In the genomic region with DNA sequence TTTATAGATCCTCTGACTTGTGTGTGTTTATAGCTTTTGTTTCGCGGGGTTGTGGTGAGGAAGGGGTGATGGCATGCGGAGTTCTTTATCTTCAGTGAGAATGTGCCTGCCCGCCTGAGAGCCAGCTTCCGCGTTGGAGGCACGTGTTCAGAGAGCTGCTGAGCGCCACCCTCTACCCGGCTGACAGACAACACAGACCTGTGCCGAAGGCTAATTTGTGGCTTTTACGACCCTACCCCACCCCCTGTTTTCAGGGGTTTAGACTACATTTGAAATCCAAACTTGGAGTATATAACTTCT, we compare ENCODE assay signal across 9 cellular contexts. TPM values are rescaled to one million over a fixed set of nuclear protein-coding genes. Genes with fewer than 3 reads are reported as not detected.
DNase-seq lines count a peak whose midpoint lies in the region; ATAC-seq and TF ChIP-seq lines count a peak whose summit lies in the region.
"Had no signal": no experiment of that assay in that cellular context is flagged by ENCODE, and none has a peak within 500 bp of the region (broad histone marks: within the 10 kb centered on the region; RNA-seq: fewer than 3 reads in every experiment).

No MANE protein-coding gene starts in this region.

- H3K36me3 ChIP-seq in SK-N-MC (ENCODE audit: insufficient read depth, low read length) (peaks cover 11% of the 10 kb centered on the region; the same call in 1 of the 2 replicates), suprapubic skin (peaks cover 21% of the 10 kb centered on the region)

- no peaks in the 10 kb centered on the region for H3K27me3 ChIP-seq in suprapubic skin

- peak overlapping the region; percentile 26; the same call in 1 of the 2 replicates for H3K27ac ChIP-seq in SK-N-MC
- H3K27ac ChIP-seq in suprapubic skin: no peak overlapping the region

- intact Hi-C loops in left colon (cut with DNase I, micrococcal nuclease): loop anchor here in 1 of 2 donors (10.0 kb wide), 1 partner anchor 72 kb away; no protein-coding TSS in a partner anchor

- no peak overlapping the region for H3K4me3 ChIP-seq in SK-N-MC
- H3K4me3 ChIP-seq in suprapubic skin: no peak overlapping the region

- DNase-seq in SK-N-MC (ENCODE audit: low read depth, low spot score) (no peak), left colon (peak; percentile 18 to 67), Kasumi-1 (lab: John Stamatoyannopoulos, UW) (no peak), suprapubic skin (ENCODE audit: low spot score in 2 of 2) (no peak)
- peak; percentile 73 for DNase-seq in activated CD8-positive, alpha-beta memory T cell treated with anti-CD3 and anti-CD28 coated beads, Interleukin-2, amount 50 U/mL, for 4 hours
- peak; percentile 52 for DNase-seq in stimulated activated CD8-positive, alpha-beta memory T cell treated with anti-CD3 and anti-CD28 coated beads, Interleukin-4, amount 100 ng/mL, for 4 hours (ENCODE audit: low read depth in 2 of 2, low spot score in 1 of 2)
- DNase-seq: NCI-H1694 had no signal

- peaks cover 30% of the 10 kb centered on the region for H3K4me1 ChIP-seq in suprapubic skin

- TF ChIP-seq CTCF in suprapubic skin (IDR thresholded peaks at IDR 0.05): no peak

- H3K9ac ChIP-seq in SK-N-MC (ENCODE audit: insufficient read length): no peak overlapping the region

- no peak for TF ChIP-seq POLR2A in suprapubic skin (IDR thresholded peaks at IDR 0.05)

- TF ChIP-seq EP300 in suprapubic skin (IDR thresholded peaks at IDR 0.05): no peak

- 87% methylated on average over 11 of the region's 11 CpGs for WGBS in suprapubic skin

- no peak for ATAC-seq in left colon
- ATAC-seq in GM19452 (IDR thresholded peaks at IDR 0.05; ENCODE audit: unreplicated experiment): no peak
- ATAC-seq in GM19467 (IDR thresholded peaks at IDR 0.05; ENCODE audit: unreplicated experiment): no peak

- H3K9me3 ChIP-seq in SK-N-MC (ENCODE audit: low read depth, low read length) (no peaks in the 10 kb centered on the region), suprapubic skin (no peaks in the 10 kb centered on the region)

RNA-seq across cellular contexts. Expression of a gene that starts 14.4 kb away (rescaled TPM):
- 1 to 10 TPM; 2.8 to 3.7 TPM for total RNA-seq in left colon
- total RNA-seq in suprapubic skin: 1 to 10 TPM; 1.2 to 5.3 (median 2.8) TPM

Comparison
In these comparisons a context has a peak if more than half of its experiments do, and no peak if none do; other contexts are left out.
1. DNase-seq: peak in activated CD8-positive, alpha-beta memory T cell treated with anti-CD3 and anti-CD28 coated beads, Interleukin-2, amount 50 U/mL, for 4 hours (single experiment), left colon (2 of 2) and stimulated activated CD8-positive, alpha-beta memory T cell treated with anti-CD3 and anti-CD28 coated beads, Interleukin-4, amount 100 ng/mL, for 4 hours (2 of 2); none in SK-N-MC (single experiment), Kasumi-1 (0 of 2) and suprapubic skin (0 of 2).